ENCODE assay signal across 8 cellular contexts in the genomic region with DNA sequence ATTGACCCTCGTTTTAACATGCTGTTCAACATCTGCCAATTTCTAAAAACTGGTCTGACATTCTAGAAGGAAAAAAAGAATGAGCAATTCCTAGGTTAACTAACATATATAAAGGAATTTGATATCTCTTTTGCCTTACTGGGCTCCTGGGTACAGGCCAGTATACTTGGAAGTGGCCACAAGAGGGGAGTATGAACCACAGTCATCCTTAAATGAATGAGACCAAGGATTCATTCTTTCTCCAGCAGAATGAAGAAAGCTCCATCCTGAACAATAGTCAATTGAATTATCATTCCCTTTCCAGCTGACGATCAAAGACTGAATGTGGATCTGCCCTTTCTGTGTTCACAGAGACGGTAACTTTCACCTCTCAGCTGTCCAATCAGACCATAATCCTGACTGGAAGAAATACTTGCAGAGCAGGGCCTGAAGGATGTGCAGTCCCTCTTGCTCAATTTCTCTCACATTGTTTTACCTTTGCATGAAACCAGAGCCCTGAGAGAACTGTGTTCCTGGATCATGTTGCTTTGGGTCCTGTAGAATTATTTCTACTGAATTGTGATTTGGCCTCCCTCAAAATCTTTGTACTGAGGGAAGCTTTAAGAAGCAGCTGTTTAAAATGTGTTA. TPM values are rescaled to one million over a fixed set of nuclear protein-coding genes. Genes with fewer than 3 reads are reported as not detected.
A peak's percentile ranks its signal among the peaks of the same experiment; 100 is the strongest.
DNase-seq lines count a peak whose midpoint lies in the region; ATAC-seq, FAIRE-seq and TF ChIP-seq lines count a peak whose summit lies in the region.

No MANE protein-coding gene starts in this region.

- no peaks in the 10 kb centered on the region for H4K20me1 ChIP-seq in HCT116 (ENCODE audit: insufficient read depth)

- peaks cover 18% of the 10 kb centered on the region for H3K4me1 Mint-ChIP-seq in WTC11
- H3K4me1 Mint-ChIP-seq in type B pancreatic cell (ENCODE audit: unreplicated experiment), result no peaks in the 10 kb centered on the region
- H3K4me1 Mint-ChIP-seq in activated T-helper 1 cell treated with anti-CD3 and anti-CD28 coated beads, Interleukin-12 subunit alpha, Interleukin-12 subunit beta, Interleukin-2, Interleukin-4 antibody, amounts not matched to agents 30 ng/mL and 10 ng/mL and 1 ng/mL, durations not matched to agents 14 hours and 24 hours and 36 hours (ENCODE audit: low read depth), result no peaks in the 10 kb centered on the region

- TF ChIP-seq RAD21 in HCT116 (IDR thresholded peaks at IDR 0.05; ENCODE audit: low read depth), result peak; percentile 74

- no peaks in the 10 kb centered on the region for H3K4me1 ChIP-seq in HCT116 (ENCODE audit: control insufficient read depth in 1 of 2, insufficient read depth in 2 of 2, low read length in 2 of 2)

- H3K27ac Mint-ChIP-seq in WTC11, result 0 out of 2 replicates have a peak overlapping the region, but pooled peaks have one; percentile 53
- H3K27ac Mint-ChIP-seq in type B pancreatic cell, result no peak overlapping the region
- H3K27ac Mint-ChIP-seq in activated T-helper 1 cell treated with anti-CD3 and anti-CD28 coated beads, Interleukin-12 subunit alpha, Interleukin-12 subunit beta, Interleukin-2, Interleukin-4 antibody, amounts not matched to agents 30 ng/mL and 10 ng/mL and 1 ng/mL, durations not matched to agents 14 hours and 24 hours and 36 hours, result no peak overlapping the region

- H3K27me3 ChIP-seq in HCT116 (ENCODE audit: insufficient read depth, low read length), result 0 out of 2 replicates have a peak, but pooled peaks cover 3% of the 10 kb centered on the region

- FAIRE-seq in GM19239 (lab: Jason Lieb, UNC), result no peak

- no peak overlapping the region for H3K4me3 Mint-ChIP-seq in WTC11
- H3K4me3 Mint-ChIP-seq in type B pancreatic cell, result no peak overlapping the region
- no peak overlapping the region for H3K4me3 Mint-ChIP-seq in activated T-helper 1 cell treated with anti-CD3 and anti-CD28 coated beads, Interleukin-12 subunit alpha, Interleukin-12 subunit beta, Interleukin-2, Interleukin-4 antibody, amounts not matched to agents 30 ng/mL and 10 ng/mL and 1 ng/mL, durations not matched to agents 14 hours and 24 hours and 36 hours

- H3K27ac ChIP-seq in HCT116 (ENCODE audit: low read depth, low read length), result no peak overlapping the region

- no peak overlapping the region for H3K4me2 ChIP-seq in HCT116 (ENCODE audit: low read length)

- H3K27me3 Mint-ChIP-seq in WTC11 (ENCODE audit: low read depth) (no peaks in the 10 kb centered on the region; the same call in 1 of the 2 replicates), type B pancreatic cell (no peaks in the 10 kb centered on the region)
- H3K27me3 Mint-ChIP-seq in activated T-helper 1 cell treated with anti-CD3 and anti-CD28 coated beads, Interleukin-12 subunit alpha, Interleukin-12 subunit beta, Interleukin-2, Interleukin-4 antibody, amounts not matched to agents 30 ng/mL and 10 ng/mL and 1 ng/mL, durations not matched to agents 14 hours and 24 hours and 36 hours (ENCODE audit: insufficient read depth), result peaks cover 7% of the 10 kb centered on the region

- H3K36me3 ChIP-seq in HCT116 (ENCODE audit: control insufficient read depth in 1 of 2, insufficient read depth in 2 of 2, low read length in 2 of 2), result no peaks in the 10 kb centered on the region

- RAD21 ChIA-PET in HCT116 (lab: Charles Lee; ENCODE audit: low non-redundant PET in 1 of 2, low total read pairs in 2 of 2, uncharacterized antibody in 2 of 2, unreplicated experiment in 2 of 2), result interaction anchor here (0.7 to 1.0 kb wide), 3 partner anchors 294 to 305 kb away, joined by 3 to 5 read pairs (median 3); no protein-coding TSS in a partner anchor

- POLR2A ChIA-PET in HCT116 (lab: Charles Lee), result interaction anchor here (0.7 kb wide), 1 partner anchor 704 kb away, joined by 3 read pairs; no protein-coding TSS in a partner anchor
- POLR2A ChIA-PET in WTC11 (lab: Charles Lee), result no interaction called here

- DNase-seq in ACHN (peak; percentile 45), HCT116 (ENCODE audit: low read depth, low spot score) (peak; percentile 38), WTC11 (ENCODE audit: low spot score) (peak; percentile 23), hepatic stellate cell (ENCODE audit: low spot score) (peak; percentile 22), type B pancreatic cell (ENCODE audit: extremely low spot score, unreplicated experiment) (no peak), GM19239 (ENCODE audit: insufficient read length, low spot score) (no peak)
- no peak for DNase-seq in activated T-helper 1 cell treated with anti-CD3 and anti-CD28 coated beads, Interleukin-12 subunit alpha, Interleukin-12 subunit beta, Interleukin-2, Interleukin-4 antibody, amounts not matched to agents 30 ng/mL and 10 ng/mL and 1 ng/mL, durations not matched to agents 14 hours and 24 hours and 36 hours (ENCODE audit: low spot score)

- peak; percentile 97 for ATAC-seq in HCT116
- peak; percentile 94 for ATAC-seq in WTC11
- ATAC-seq in GM21723 (IDR thresholded peaks at IDR 0.05; ENCODE audit: unreplicated experiment), result no peak

- H3K36me3 Mint-ChIP-seq in WTC11 (no peaks in the 10 kb centered on the region), type B pancreatic cell (no peaks in the 10 kb centered on the region)
- no peaks in the 10 kb centered on the region for H3K36me3 Mint-ChIP-seq in activated T-helper 1 cell treated with anti-CD3 and anti-CD28 coated beads, Interleukin-12 subunit alpha, Interleukin-12 subunit beta, Interleukin-2, Interleukin-4 antibody, amounts not matched to agents 30 ng/mL and 10 ng/mL and 1 ng/mL, durations not matched to agents 14 hours and 24 hours and 36 hours (ENCODE audit: low read depth)

- H3K9me3 ChIP-seq in HCT116 (ENCODE audit: control insufficient read depth in 1 of 2, insufficient read depth in 1 of 2, low read depth in 1 of 2, low read length in 2 of 2), result no peaks in the 10 kb centered on the region

- in situ Hi-C loops in ACHN (cut with HindIII; ENCODE audit: low pct_ligation_motif_present, low pct_unique_long_range_greater_than_20kb, low sequenced_read_pairs), result loop anchor here (25.0 kb wide), 1 partner anchor 293 kb away; a partner anchor contains a TSS

- intact Hi-C loops in HCT116 (cut with micrococcal nuclease), result loop anchor here (1.0 to 10.0 kb wide), 2 partner anchors 294 to 431 kb away; a partner anchor contains a TSS
- intact Hi-C loops in activated T-helper 1 cell treated with anti-CD3 and anti-CD28 coated beads, Interleukin-12 subunit alpha, Interleukin-12 subunit beta, Interleukin-2, Interleukin-4 antibody, amounts not matched to agents 30 ng/mL and 10 ng/mL and 1 ng/mL, durations not matched to agents 14 hours and 24 hours and 36 hours (cut with micrococcal nuclease), result no loop called here

- no peaks in the 10 kb centered on the region for H3K79me2 ChIP-seq in HCT116 (ENCODE audit: insufficient read depth, low read length)

- no peak overlapping the region for H3K9ac ChIP-seq in HCT116 (ENCODE audit: low read length)

- H3K9me3 Mint-ChIP-seq in WTC11, result no peaks in the 10 kb centered on the region
- no peaks in the 10 kb centered on the region for H3K9me3 Mint-ChIP-seq in type B pancreatic cell
- no peaks in the 10 kb centered on the region for H3K9me3 Mint-ChIP-seq in activated T-helper 1 cell treated with anti-CD3 and anti-CD28 coated beads, Interleukin-12 subunit alpha, Interleukin-12 subunit beta, Interleukin-2, Interleukin-4 antibody, amounts not matched to agents 30 ng/mL and 10 ng/mL and 1 ng/mL, durations not matched to agents 14 hours and 24 hours and 36 hours

- no peak overlapping the region for H2AFZ ChIP-seq in HCT116 (ENCODE audit: low read depth, low read length, poor library complexity, severe bottlenecking)

- TF ChIP-seq CTCF in HCT116 (IDR thresholded peaks at IDR 0.05 in 2 of 3, conservative IDR thresholded peaks at IDR 0.05 in 1 of 3; ENCODE audit: borderline replicate concordance in 1 of 3, insufficient read depth in 1 of 3, low read depth in 2 of 3, low read length in 2 of 3), result peak; percentile 65 to 71 (median 69)
- peak; percentile 38 for TF ChIP-seq CTCF in WTC11 (IDR thresholded peaks at IDR 0.05)
- peak; percentile 78 for TF ChIP-seq CTCF in type B pancreatic cell (conservative IDR thresholded peaks at IDR 0.05)

- CTCF ChIA-PET in HCT116 (lab: Charles Lee) (interaction anchor here (0.6 to 3.0 kb wide), 11 partner anchors 12 to 305 kb away, joined by 3 to 60 read pairs (median 3); a partner anchor contains a TSS), WTC11 (lab: Charles Lee) (interaction anchor here (0.6 to 3.2 kb wide), 28 partner anchors 14 to 309 kb away, joined by 3 to 68 read pairs (median 4); a partner anchor contains a TSS)

- no peak overlapping the region for H3K4me3 ChIP-seq in HCT116 (replicated peaks in 1 of 2; ENCODE audit: low read depth in 1 of 2, low read length in 2 of 2)

- H3K9me2 ChIP-seq in HCT116 (ENCODE audit: insufficient read depth), result no peaks in the 10 kb centered on the region

- BruUV-seq in HCT116 (replicated peaks; lab: Mats Ljungman, UMichigan), result no TSS peak

- TF ChIP-seq POLR2A in HCT116 (IDR thresholded peaks at IDR 0.05; ENCODE audit: borderline replicate concordance, extremely low read depth, insufficient read depth, insufficient read length), result no peak

TF ChIP-seq in HCT116, 20 proteins besides CTCF, POLR2A, EP300 and RAD21:
- TF ChIP-seq ZNF274 (IDR thresholded peaks at IDR 0.05; ENCODE audit: low read depth, low read length) (no peak), ZFX (IDR thresholded peaks at IDR 0.05) (no peak), YY1 (IDR thresholded peaks at IDR 0.05; ENCODE audit: extremely low read depth, insufficient replicate concordance, low read depth, low read length) (no peak), FOSL1 (IDR thresholded peaks at IDR 0.05; ENCODE audit: low read depth) (no peak)
TF ChIP-seq in HCT116: peak in this region for 0.

TF ChIP-seq in WTC11, 78 proteins besides CTCF, POLR2A, EP300 and RAD21 (continues in another document):
- TF ChIP-seq, protein P1, sequence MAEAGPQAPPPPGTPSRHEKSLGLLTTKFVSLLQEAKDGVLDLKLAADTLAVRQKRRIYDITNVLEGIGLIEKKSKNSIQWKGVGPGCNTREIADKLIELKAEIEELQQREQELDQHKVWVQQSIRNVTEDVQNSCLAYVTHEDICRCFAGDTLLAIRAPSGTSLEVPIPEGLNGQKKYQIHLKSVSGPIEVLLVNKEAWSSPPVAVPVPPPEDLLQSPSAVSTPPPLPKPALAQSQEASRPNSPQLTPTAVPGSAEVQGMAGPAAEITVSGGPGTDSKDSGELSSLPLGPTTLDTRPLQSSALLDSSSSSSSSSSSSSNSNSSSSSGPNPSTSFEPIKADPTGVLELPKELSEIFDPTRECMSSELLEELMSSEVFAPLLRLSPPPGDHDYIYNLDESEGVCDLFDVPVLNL (CRISPR knock-in tag; IDR thresholded peaks at IDR 0.05; ENCODE audit: borderline replicate concordance, low read depth), result no peak
- TF ChIP-seq, protein P2, sequence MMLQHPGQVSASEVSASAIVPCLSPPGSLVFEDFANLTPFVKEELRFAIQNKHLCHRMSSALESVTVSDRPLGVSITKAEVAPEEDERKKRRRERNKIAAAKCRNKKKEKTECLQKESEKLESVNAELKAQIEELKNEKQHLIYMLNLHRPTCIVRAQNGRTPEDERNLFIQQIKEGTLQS (CRISPR knock-in tag; conservative IDR thresholded peaks at IDR 0.05), result no peak

RNA-seq across cellular contexts. Expression of a gene that starts 14.8 kb away (rescaled TPM):
- total RNA-seq in HCT116 (2021; ENCODE audit: unreplicated experiment), result 0.96 TPM
- polyA plus RNA-seq in HCT116 (2012), result 0.02 and 0.03 TPM in 2 replicates
- 0.82 to 0.89 TPM (median 0.85 TPM) in 3 replicates for total RNA-seq in WTC11 (2021)
- 0.38 and 11.2 TPM in 2 replicates for total RNA-seq in type B pancreatic cell (ENCODE audit: low replicate concordance)
- not detected in 2 replicates for total RNA-seq in activated T-helper 1 cell treated with anti-CD3 and anti-CD28 coated beads, Interleukin-12 subunit alpha, Interleukin-12 subunit beta, Interleukin-2, Interleukin-4 antibody, amounts not matched to agents 30 ng/mL and 10 ng/mL and 1 ng/mL, durations not matched to agents 14 hours and 24 hours and 36 hours

Comparison
In these comparisons a context has a peak if more than half of its experiments do, and no peak if none do; other contexts are left out.
1. DNase-seq: peak in ACHN (single experiment), HCT116 (single experiment), WTC11 (single experiment) and hepatic stellate cell (single experiment); none in type B pancreatic cell (single experiment), activated T-helper 1 cell treated with anti-CD3 and anti-CD28 coated beads, Interleukin-12 subunit alpha, Interleukin-12 subunit beta, Interleukin-2, Interleukin-4 antibody, amounts not matched to agents 30 ng/mL and 10 ng/mL and 1 ng/mL, durations not matched to agents 14 hours and 24 hours and 36 hours (single experiment) and GM19239 (single experiment).
2. Peak in every context shown above with its lines, with median percentiles within 50 percentile points of each other: CTCF ChIP-seq.